ENCODE assay signal across 10 cellular contexts in genomic region chr14:75523771-75524171, GRCh38. TPM values are rescaled to one million over a fixed set of nuclear protein-coding genes. Genes with fewer than 3 reads are reported as not detected.
DNase-seq lines count a peak whose midpoint lies in the region; ATAC-seq, FAIRE-seq and TF ChIP-seq lines count a peak whose summit lies in the region.
"Had no signal": no experiment of that assay in that cellular context is flagged by ENCODE, and none has a peak within 500 bp of the region (broad histone marks: within the 10 kb centered on the region; RNA-seq: fewer than 3 reads in every experiment).

No MANE protein-coding gene starts in this region.

- POLR2A ChIA-PET in CD8-positive, alpha-beta memory T cell (lab: Charles Lee): interaction anchor here (3.2 kb wide), 1 partner anchor 16 kb away, joined by 13 read pairs; no protein-coding TSS in a partner anchor

- H3K4me3 Mint-ChIP-seq in CD8-positive, alpha-beta memory T cell: peak overlapping the region; percentile 96 to 100 (median 99)
- H3K4me3 Mint-ChIP-seq in natural killer cell: peak overlapping the region; percentile 100

- no peak for ATAC-seq in natural killer cell

- peaks cover 78 to 90% (median 90%) of the 10 kb centered on the region in 3 donors for H3K4me1 Mint-ChIP-seq in CD8-positive, alpha-beta memory T cell
- peaks cover 74 to 77% of the 10 kb centered on the region in 2 donors for H3K4me1 Mint-ChIP-seq in natural killer cell

- no peak for DNase-seq in CD8-positive, alpha-beta memory T cell
- DNase-seq in MV-4-11 (lab: John Stamatoyannopoulos, UW) (peak; percentile 41), breast epithelium (ENCODE audit: low spot score in 2 of 2) (no peak), natural killer cell (no peak), urothelium cell line (ENCODE audit: low spot score) (no peak), midbrain (lab: John Stamatoyannopoulos, UW) (no peak), NCI-H1417 (lab: John Stamatoyannopoulos, UW) (no peak), KG1 (lab: John Stamatoyannopoulos, UW) (no peak)
- DNase-seq: NCI-H526 had no signal

- no peaks in the 10 kb centered on the region for H3K27me3 ChIP-seq in CD8-positive, alpha-beta memory T cell (ENCODE audit: insufficient read depth, low read length, poor library complexity, severe bottlenecking)
- no peaks in the 10 kb centered on the region for H3K27me3 ChIP-seq in breast epithelium

- peaks cover 68% of the 10 kb centered on the region for H3K4me1 ChIP-seq in CD8-positive, alpha-beta memory T cell (ENCODE audit: insufficient read depth, low read length)
- H3K4me1 ChIP-seq in breast epithelium: no peaks in the 10 kb centered on the region

- TF ChIP-seq POLR2A in breast epithelium (IDR thresholded peaks at IDR 0.05): no peak

- H3K27ac Mint-ChIP-seq in CD8-positive, alpha-beta memory T cell: peak overlapping the region; percentile 93 to 99 (median 97)
- peak overlapping the region; percentile 98 to 99 for H3K27ac Mint-ChIP-seq in natural killer cell

- no peak for FAIRE-seq in urothelium cell line (lab: Jason Lieb, UNC)

- H3K9me3 ChIP-seq in CD8-positive, alpha-beta memory T cell (ENCODE audit: low read length): no peaks in the 10 kb centered on the region
- no peaks in the 10 kb centered on the region for H3K9me3 ChIP-seq in breast epithelium

- CTCF ChIA-PET in CD8-positive, alpha-beta memory T cell (lab: Charles Lee): interaction anchor here (1.0 to 3.9 kb wide), 6 partner anchors 9 to 38 kb away, joined by 3 to 19 read pairs (median 7); no protein-coding TSS in a partner anchor

- H3K9me3 Mint-ChIP-seq in CD8-positive, alpha-beta memory T cell: no peaks in the 10 kb centered on the region
- no peaks in the 10 kb centered on the region for H3K9me3 Mint-ChIP-seq in natural killer cell

- H3K27me3 Mint-ChIP-seq in CD8-positive, alpha-beta memory T cell: no peaks in the 10 kb centered on the region
- no peaks in the 10 kb centered on the region for H3K27me3 Mint-ChIP-seq in natural killer cell (ENCODE audit: low read depth in 2 of 2)

- H3K4me3 ChIP-seq in CD8-positive, alpha-beta memory T cell (ENCODE audit: low read length): peak overlapping the region; percentile 91
- H3K4me3 ChIP-seq in breast epithelium: peak overlapping the region in 2 of 3 donors; percentile 48 to 50

- intact Hi-C loops in breast epithelium (cut with DNase I; ENCODE audit: low total_unique reads) (no loop called here), natural killer cell (cut with micrococcal nuclease) (loop anchor here (2.0 to 5.0 kb wide), 2 partner anchors 19 to 34 kb away; no protein-coding TSS in a partner anchor)

- peak overlapping the region; percentile 40 for H3K27ac ChIP-seq in CD8-positive, alpha-beta memory T cell (ENCODE audit: low read depth, low read length)
- H3K27ac ChIP-seq in breast epithelium: peak overlapping the region; percentile 72 to 83

- H3K36me3 ChIP-seq in CD8-positive, alpha-beta memory T cell (ENCODE audit: insufficient read depth, low read length): no peaks in the 10 kb centered on the region
- no peaks in the 10 kb centered on the region for H3K36me3 ChIP-seq in breast epithelium

- TF ChIP-seq CTCF in breast epithelium (IDR thresholded peaks at IDR 0.05) (no peak), natural killer cell (IDR thresholded peaks at IDR 0.05) (no peak)

- peaks cover 4 to 46% (median 22%) of the 10 kb centered on the region in 3 donors for H3K36me3 Mint-ChIP-seq in CD8-positive, alpha-beta memory T cell
- H3K36me3 Mint-ChIP-seq in natural killer cell: peaks cover 15% of the 10 kb centered on the region

RNA-seq across cellular contexts. Expression of gene BATF, which starts 1.5 kb away (rescaled TPM):
- total RNA-seq in CD8-positive, alpha-beta memory T cell: 100 to 1,000 TPM; 165 to 172 TPM
- 60.4 TPM for polyA plus RNA-seq in CD8-positive, alpha-beta memory T cell
- total RNA-seq in breast epithelium: 10 to 100 TPM; 15.7 to 43.6 (median 34.7) TPM
- total RNA-seq in natural killer cell: 10 to 100 TPM; 12.6 to 32.5 (median 21.4) TPM
- total RNA-seq: myocyte had no signal

RNA-seq across cellular contexts. Expression of gene FLVCR2, which starts 54.6 kb away (rescaled TPM):
- 1 to 10 TPM; 2.6 TPM for total RNA-seq in CD8-positive, alpha-beta memory T cell
- polyA plus RNA-seq in CD8-positive, alpha-beta memory T cell: 0.60 TPM
- total RNA-seq in breast epithelium: 10 to 100 TPM in 1 of 3 donors, 1 to 10 TPM in 2; 4.6 to 15.4 (median 9.1) TPM
- total RNA-seq in natural killer cell: 1 to 10 TPM; 1.4 to 4.8 (median 2.1) TPM
